In the genomic region with DNA sequence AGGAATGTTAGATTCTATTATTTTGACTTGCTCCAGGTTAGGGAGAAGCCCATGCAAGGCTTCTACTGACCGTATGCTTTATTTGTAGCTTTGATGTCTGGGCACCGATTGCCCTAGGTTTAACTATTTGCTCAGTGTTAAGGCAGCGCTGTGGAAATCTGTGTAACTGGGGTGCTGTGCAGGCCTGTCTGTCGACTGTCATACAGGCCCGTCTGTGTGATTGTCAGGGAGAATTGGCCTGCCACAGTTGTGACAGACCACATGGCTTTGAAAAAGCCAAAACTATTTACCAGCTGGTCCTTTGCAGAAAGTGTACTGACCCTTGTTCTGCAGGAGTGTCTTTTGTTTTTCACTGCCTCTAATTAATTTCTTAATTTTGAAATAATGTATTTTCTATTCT, we compare ENCODE assay signal across 22 cellular contexts.
"Had no signal": no experiment of that assay in that cellular context is flagged by ENCODE, and none has a peak within 500 bp of the region (broad histone marks: within the 10 kb centered on the region; RNA-seq: fewer than 3 reads in every experiment).

No MANE protein-coding gene starts in this region.

- H3K27ac Mint-ChIP-seq: stimulated activated memory B cell treated with anti-CD40 and anti-IgM and Interleukin-4, amounts not matched to agents 10 μg/mL and 1 μg/mL and 100 μg/mL, for 72 hours; stimulated activated naive CD8-positive, alpha-beta T cell treated with anti-CD3 and anti-CD28 coated beads, Interleukin-15, Interleukin-2, amounts not matched to agents 100 ng/mL and 50 ng/mL, for 24 hours had no signal

- H3K9me3 Mint-ChIP-seq: central memory CD8-positive, alpha-beta T cell; nephron; stimulated activated memory B cell treated with anti-CD40 and anti-IgM and Interleukin-4, amounts not matched to agents 10 μg/mL and 1 μg/mL and 100 μg/mL, for 72 hours; stimulated activated naive CD8-positive, alpha-beta T cell treated with anti-CD3 and anti-CD28 coated beads, Interleukin-15, Interleukin-2, amounts not matched to agents 100 ng/mL and 50 ng/mL, for 24 hours had no signal

- H3K36me3 Mint-ChIP-seq: naive B cell; stimulated activated memory B cell treated with anti-CD40 and anti-IgM and Interleukin-4, amounts not matched to agents 10 μg/mL and 1 μg/mL and 100 μg/mL, for 72 hours had no signal

- H3K4me1 Mint-ChIP-seq: central memory CD8-positive, alpha-beta T cell; stimulated activated memory B cell treated with anti-CD40 and anti-IgM and Interleukin-4, amounts not matched to agents 10 μg/mL and 1 μg/mL and 100 μg/mL, for 72 hours had no signal

- ATAC-seq: heart right ventricle; right cardiac atrium; stimulated activated memory B cell treated with anti-CD40 and anti-IgM and Interleukin-4, amounts not matched to agents 10 μg/mL and 1 μg/mL and 100 μg/mL, for 72 hours had no signal

- H3K9me3 ChIP-seq: heart right ventricle, left ventricle myocardium inferior, testis, tibial nerve had no signal

- H3K27me3 ChIP-seq: testis had no signal

- DNase-seq: cortex of kidney; dorsolateral prefrontal cortex; effector CD8-positive, alpha-beta T cell; heart right ventricle; hypothalamus; islet precursor cell; left ventricle myocardium inferior; mesenchymal stem cell; midbrain; naive B cell; posterior cingulate gyrus; right cardiac atrium; stimulated activated CD4-positive, alpha-beta T cell treated with anti-CD3 and anti-CD28 coated beads, Interleukin-4, amount 100 ng/mL, for 1 hour; stimulated activated CD8-positive, alpha-beta memory T cell treated with anti-CD3 and anti-CD28 coated beads, Interleukin-4, amount 100 ng/mL, for 48 hours; testis had no signal

- FAIRE-seq: frontal cortex had no signal

- H3K4me3 Mint-ChIP-seq: central memory CD8-positive, alpha-beta T cell; naive B cell; nephron; stimulated activated memory B cell treated with anti-CD40 and anti-IgM and Interleukin-4, amounts not matched to agents 10 μg/mL and 1 μg/mL and 100 μg/mL, for 72 hours; stimulated activated naive CD8-positive, alpha-beta T cell treated with anti-CD3 and anti-CD28 coated beads, Interleukin-15, Interleukin-2, amounts not matched to agents 100 ng/mL and 50 ng/mL, for 24 hours had no signal

- H3K36me3 ChIP-seq: heart right ventricle, left ventricle myocardium inferior, tibial nerve had no signal

- H3K27ac ChIP-seq: dorsolateral prefrontal cortex, heart right ventricle, left ventricle myocardium inferior, tibial nerve had no signal

- H3K4me3 ChIP-seq: dorsolateral prefrontal cortex, heart right ventricle, left ventricle myocardium inferior, lung, testis, tibial nerve had no signal
